Comparison of ENCODE assay signal across 2 cellular contexts in the genomic region with DNA sequence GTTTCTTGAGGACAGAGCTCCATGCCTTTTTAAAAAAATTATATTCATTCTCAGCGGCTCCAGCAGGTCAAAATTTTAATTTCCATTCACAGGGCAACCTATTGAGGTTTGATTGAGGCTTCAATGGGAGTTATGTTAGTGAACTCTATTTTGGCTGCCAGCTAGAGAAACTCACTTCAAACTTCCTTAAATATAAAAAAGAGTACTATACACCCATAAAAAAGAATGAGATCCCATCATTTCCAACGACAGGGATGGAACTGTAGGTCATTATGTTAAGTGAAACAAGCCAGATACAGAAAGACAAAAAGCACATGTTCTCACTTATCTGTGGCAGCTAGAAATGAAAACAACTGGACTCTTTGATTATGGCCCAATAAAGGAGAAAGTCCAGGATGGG.
TF ChIP-seq lines count a peak whose summit lies in the region.

No MANE protein-coding gene starts in this region.

TF ChIP-seq in HEK293, 187 proteins besides CTCF, POLR2A, EP300 and RAD21 (continued from another document):
- TF ChIP-seq ZNF26 (tag by site-specific recombination; IDR thresholded peaks at IDR 0.05): no peak
TF ChIP-seq in HEK293: peak in this region for 1.

TF ChIP-seq in K562, 482 proteins besides CTCF, POLR2A, EP300 and RAD21 (continued from another document):
- TF ChIP-seq AFF4 (CRISPR knock-in tag; IDR thresholded peaks at IDR 0.05): no peak
- TF ChIP-seq ZNF146 (CRISPR knock-in tag; IDR thresholded peaks at IDR 0.05; ENCODE audit: unreplicated experiment): peak; percentile 72
